16 cellular contexts compared by ENCODE assay signal in genomic region chr11:32968541-32968940, GRCh38. TPM values are rescaled to one million over a fixed set of nuclear protein-coding genes. Genes with fewer than 3 reads are reported as not detected.
DNase-seq lines count a peak whose midpoint lies in the region; ATAC-seq and TF ChIP-seq lines count a peak whose summit lies in the region.
"Had no signal": no experiment of that assay in that cellular context is flagged by ENCODE, and none has a peak within 500 bp of the region (broad histone marks: within the 10 kb centered on the region; RNA-seq: fewer than 3 reads in every experiment).

No MANE protein-coding gene starts in this region.

- TF ChIP-seq POLR2A in breast epithelium (IDR thresholded peaks at IDR 0.05) (no peak), right lobe of liver (IDR thresholded peaks at IDR 0.05) (no peak)

- H3K4me1 ChIP-seq in breast epithelium (no peaks in the 10 kb centered on the region), right lobe of liver (peaks cover 0 to 8% (median 0%) of the 10 kb centered on the region in 4 donors), left lung (no peaks in the 10 kb centered on the region)
- H3K4me1 ChIP-seq: Caco-2 had no signal

- DNase-seq in MCF 10A (ENCODE audit: unreplicated experiment): no peak
- no peak for DNase-seq in breast epithelium (ENCODE audit: low spot score in 2 of 2)
- no peak for DNase-seq in WTC11 (ENCODE audit: low spot score)
- no peak for DNase-seq in right lobe of liver
- DNase-seq in NCI-H1105 treated with DMSO at 0.1 percent for 48 hours (lab: John Stamatoyannopoulos, UW): no peak
- no peak for DNase-seq in activated CD8-positive, alpha-beta memory T cell treated with anti-CD3 and anti-CD28 coated beads, Interleukin-2, amount 50 U/mL, for 4 hours
- DNase-seq in left lung: no peak
- DNase-seq: Caco-2; CD8-positive, alpha-beta T cell; DMS53; GF-D8; GM23248; H7 had no signal

- H3K4me1 Mint-ChIP-seq in MCF 10A (ENCODE audit: insufficient read depth, unreplicated experiment): no peaks in the 10 kb centered on the region
- H3K4me1 Mint-ChIP-seq in WTC11: no peaks in the 10 kb centered on the region
- H3K4me1 Mint-ChIP-seq: CD14-positive monocyte, IgD-negative memory B cell had no signal

- no peak overlapping the region for H3K4me3 Mint-ChIP-seq in MCF 10A (ENCODE audit: unreplicated experiment)
- H3K4me3 Mint-ChIP-seq in WTC11: no peak overlapping the region
- H3K4me3 Mint-ChIP-seq: CD14-positive monocyte; CD8-positive, alpha-beta T cell; IgD-negative memory B cell had no signal

- H3K27ac ChIP-seq in breast epithelium: no peak overlapping the region
- H3K27ac ChIP-seq in right lobe of liver: peak overlapping the region in 1 of 3 donors; percentile 32
- no peak overlapping the region for H3K27ac ChIP-seq in left lung
- H3K27ac ChIP-seq: 22Rv1, GM23248 had no signal

- CTCF ChIA-PET in MCF 10A (lab: Yijun Ruan, JAX): interaction anchor here (0.7 to 5.9 kb wide), 4 partner anchors 9 to 361 kb away, joined by 4 to 69 read pairs (median 13); no protein-coding TSS in a partner anchor
- CTCF ChIA-PET in WTC11 (lab: Charles Lee): interaction anchor here (1.2 kb wide), 1 partner anchor 97 kb away, joined by 4 read pairs; no protein-coding TSS in a partner anchor

- H3K27me3 ChIP-seq in breast epithelium: no peaks in the 10 kb centered on the region
- H3K27me3 ChIP-seq in right lobe of liver: no peaks in the 10 kb centered on the region
- H3K27me3 ChIP-seq in left lung: no peaks in the 10 kb centered on the region

- H3K36me3 ChIP-seq in breast epithelium (no peaks in the 10 kb centered on the region), right lobe of liver (no peaks in the 10 kb centered on the region), left lung (peaks cover 0 to 33% of the 10 kb centered on the region in 2 donors)

- H3K4me3 ChIP-seq in breast epithelium (no peak overlapping the region), right lobe of liver (no peak overlapping the region), left lung (no peak overlapping the region)
- H3K4me3 ChIP-seq: GM23248 had no signal

- BruUV-seq in MCF 10A (replicated peaks; lab: Mats Ljungman, UMichigan): no TSS peak

- H3K36me3 Mint-ChIP-seq in MCF 10A (ENCODE audit: insufficient read depth, unreplicated experiment) (peaks cover 34% of the 10 kb centered on the region), WTC11 (peaks cover 71% of the 10 kb centered on the region)
- H3K36me3 Mint-ChIP-seq: IgD-negative memory B cell had no signal

- ATAC-seq in WTC11 (no peak), right lobe of liver (peak; percentile 63 to 76 (median 68)), left lung (no peak)
- ATAC-seq: CD8-positive, alpha-beta T cell had no signal

- POLR2A ChIA-PET in MCF 10A (lab: Yijun Ruan, JAX): interaction anchor here (0.6 to 1.4 kb wide), 5 partner anchors 12 to 75 kb away, joined by 3 to 4 read pairs (median 3); no protein-coding TSS in a partner anchor
- POLR2A ChIA-PET in WTC11 (lab: Charles Lee): no interaction called here

- no peaks in the 10 kb centered on the region for H3K9me3 ChIP-seq in breast epithelium
- H3K9me3 ChIP-seq in right lobe of liver: no peaks in the 10 kb centered on the region
- no peaks in the 10 kb centered on the region for H3K9me3 ChIP-seq in left lung
- H3K9me3 ChIP-seq: Caco-2 had no signal

- H3K27ac Mint-ChIP-seq in MCF 10A (ENCODE audit: low read depth, unreplicated experiment): peak overlapping the region; percentile 14
- H3K27ac Mint-ChIP-seq in WTC11: peak overlapping the region; percentile 39; the same call in 1 of the 2 replicates
- H3K27ac Mint-ChIP-seq: CD14-positive monocyte; CD8-positive, alpha-beta T cell had no signal

- 15% methylated on average over 1 of the region's 1 CpG for WGBS in right lobe of liver (ENCODE audit: insufficient coverage, low coverage, low lambda C conversion rate, missing lambda C conversion rate)

- TF ChIP-seq CTCF in MCF 10A (IDR thresholded peaks at IDR 0.05; ENCODE audit: unreplicated experiment) (no peak), breast epithelium (IDR thresholded peaks at IDR 0.05) (no peak), WTC11 (IDR thresholded peaks at IDR 0.05) (no peak), right lobe of liver (IDR thresholded peaks at IDR 0.05) (no peak), left lung (IDR thresholded peaks at IDR 0.05) (no peak)

- intact Hi-C loops in MCF 10A (cut with micrococcal nuclease): no loop called here
- intact Hi-C loops in breast epithelium (cut with DNase I; ENCODE audit: low total_unique reads): no loop called here
- intact Hi-C loops in right lobe of liver (cut with DNase I): loop anchor here in 1 of 2 donors (10.0 kb wide), 1 partner anchor 96 kb away; no protein-coding TSS in a partner anchor
- intact Hi-C loops in left lung (cut with DNase I): no loop called here

- no peaks in the 10 kb centered on the region for H3K27me3 Mint-ChIP-seq in MCF 10A (ENCODE audit: insufficient read depth, unreplicated experiment)
- no peaks in the 10 kb centered on the region for H3K27me3 Mint-ChIP-seq in WTC11 (ENCODE audit: low read depth)
- H3K27me3 Mint-ChIP-seq: IgD-negative memory B cell had no signal

- H3K9me3 Mint-ChIP-seq in MCF 10A (ENCODE audit: unreplicated experiment): no peaks in the 10 kb centered on the region
- H3K9me3 Mint-ChIP-seq in WTC11: no peaks in the 10 kb centered on the region
- H3K9me3 Mint-ChIP-seq: CD14-positive monocyte; CD8-positive, alpha-beta T cell; IgD-negative memory B cell had no signal

TF ChIP-seq in WTC11, 78 proteins besides CTCF, POLR2A, EP300 and RAD21 (continues in another document):
- no peak for TF ChIP-seq ZNF416 (CRISPR knock-in tag; IDR thresholded peaks at IDR 0.05)
- TF ChIP-seq E2F4 (CRISPR knock-in tag; IDR thresholded peaks at IDR 0.05; ENCODE audit: borderline replicate concordance, low read depth): no peak
- TF ChIP-seq NR1H2 (CRISPR knock-in tag; IDR thresholded peaks at IDR 0.05): no peak
- no peak for TF ChIP-seq SMAD3 (CRISPR knock-in tag; IDR thresholded peaks at IDR 0.05; ENCODE audit: borderline replicate concordance)
- TF ChIP-seq ETV6 (CRISPR knock-in tag; IDR thresholded peaks at IDR 0.05): no peak
- no peak for TF ChIP-seq TCF7 (CRISPR knock-in tag; IDR thresholded peaks at IDR 0.05; ENCODE audit: low read depth)
- TF ChIP-seq IRF1 (CRISPR knock-in tag; IDR thresholded peaks at IDR 0.05): no peak
- no peak for TF ChIP-seq FOXJ3 (CRISPR knock-in tag; IDR thresholded peaks at IDR 0.05; ENCODE audit: borderline replicate concordance)
- TF ChIP-seq TP53 (CRISPR knock-in tag; IDR thresholded peaks at IDR 0.05): no peak
- TF ChIP-seq STAT6 (CRISPR knock-in tag; conservative IDR thresholded peaks at IDR 0.05; ENCODE audit: low read depth): no peak
- TF ChIP-seq FOXK1 (CRISPR knock-in tag; IDR thresholded peaks at IDR 0.05): no peak
- TF ChIP-seq, protein P1, sequence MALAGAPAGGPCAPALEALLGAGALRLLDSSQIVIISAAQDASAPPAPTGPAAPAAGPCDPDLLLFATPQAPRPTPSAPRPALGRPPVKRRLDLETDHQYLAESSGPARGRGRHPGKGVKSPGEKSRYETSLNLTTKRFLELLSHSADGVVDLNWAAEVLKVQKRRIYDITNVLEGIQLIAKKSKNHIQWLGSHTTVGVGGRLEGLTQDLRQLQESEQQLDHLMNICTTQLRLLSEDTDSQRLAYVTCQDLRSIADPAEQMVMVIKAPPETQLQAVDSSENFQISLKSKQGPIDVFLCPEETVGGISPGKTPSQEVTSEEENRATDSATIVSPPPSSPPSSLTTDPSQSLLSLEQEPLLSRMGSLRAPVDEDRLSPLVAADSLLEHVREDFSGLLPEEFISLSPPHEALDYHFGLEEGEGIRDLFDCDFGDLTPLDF (CRISPR knock-in tag; IDR thresholded peaks at IDR 0.05): no peak

RNA-seq across cellular contexts. Expression of gene DEPDC7, which starts 47.1 kb away (rescaled TPM):
- 2.2 and 3.6 TPM in 2 replicates for total RNA-seq in MCF 10A (2022)
- total RNA-seq in breast epithelium: under 1 TPM; 0.59 to 0.98 (median 0.64) TPM
- 4.7 to 5.6 TPM (median 5.1 TPM) in 3 replicates for total RNA-seq in WTC11 (2021)
- 10 to 100 TPM; 18.4 to 39.3 (median 30.8) TPM for total RNA-seq in right lobe of liver
- total RNA-seq in left lung: 1 to 10 TPM; 1.2 to 1.7 TPM

Comparison
In these comparisons a context has a peak if more than half of its experiments do, and no peak if none do; other contexts are left out.
1. ATAC-seq: peak in right lobe of liver (4 of 4); none in WTC11 (single experiment) and left lung (single experiment).